1 cellular context compared by ENCODE assay signal in genomic region chr2:110456291-110457237, GRCh38. TPM values are rescaled to one million over a fixed set of nuclear protein-coding genes. Genes with fewer than 3 reads are reported as not detected.
"Had no signal": no experiment of that assay in that cellular context is flagged by ENCODE, and none has a peak within 500 bp of the region (broad histone marks: within the 10 kb centered on the region; RNA-seq: fewer than 3 reads in every experiment).

No MANE protein-coding gene starts in this region.

RNA-seq across cellular contexts. Expression of gene LIMS4, which starts 16.1 kb away (rescaled TPM):
- total RNA-seq: G401 had no signal
